Comparison of ENCODE assay signal across 8 cellular contexts in the genomic region with DNA sequence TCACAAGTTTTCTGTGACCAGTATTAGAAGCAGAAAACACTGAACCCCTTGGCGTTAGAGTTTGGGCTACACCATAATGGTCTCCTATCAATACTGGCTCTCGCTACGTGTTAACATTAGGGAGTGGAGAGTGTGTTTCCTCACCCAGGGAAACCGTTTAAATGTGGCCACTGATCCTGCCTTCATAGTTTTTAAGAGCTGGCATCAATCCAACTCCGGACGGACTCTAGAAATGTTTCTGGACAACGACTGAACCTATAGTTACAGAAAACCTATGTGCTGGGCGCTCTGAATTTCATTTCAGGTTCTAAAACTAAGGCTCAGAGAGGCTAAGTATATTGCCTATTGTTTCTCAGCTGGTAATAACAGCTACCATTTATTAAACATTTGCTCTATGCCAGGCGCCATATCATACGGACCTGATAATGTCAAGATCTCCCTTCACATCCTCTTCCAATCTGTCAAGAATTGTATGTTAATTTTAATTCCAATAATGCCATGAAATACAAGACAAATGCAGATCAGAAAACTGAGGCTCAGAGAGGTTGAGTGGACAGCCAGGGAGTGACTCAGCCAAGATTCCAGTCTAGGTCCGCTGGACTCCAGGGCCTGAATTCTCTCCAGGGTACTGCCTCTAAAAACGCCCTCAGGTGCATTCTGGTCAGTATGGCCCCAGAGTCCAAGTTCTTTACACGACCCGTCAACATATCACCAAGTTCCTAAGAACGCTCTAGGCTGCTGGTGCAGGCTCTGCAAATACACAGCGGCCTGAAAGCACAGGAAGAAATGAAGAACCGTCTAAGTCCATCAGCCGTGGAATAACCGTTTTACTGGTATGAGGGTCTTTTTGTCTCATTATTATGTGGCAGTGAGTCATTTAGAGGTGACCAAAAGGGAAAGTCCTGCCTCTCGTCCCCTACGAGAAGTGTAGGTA. TPM values are rescaled to one million over a fixed set of nuclear protein-coding genes. Genes with fewer than 3 reads are reported as not detected.
DNase-seq lines count a peak whose midpoint lies in the region; ATAC-seq, FAIRE-seq and TF ChIP-seq lines count a peak whose summit lies in the region.

No MANE protein-coding gene starts in this region.

- peak; percentile 70 for DNase-seq in DMS53 treated with DMSO at 0.1 percent for 48 hours (lab: John Stamatoyannopoulos, UW; ENCODE audit: unreplicated experiment)
- DNase-seq in right cardiac atrium = no peak
- no peak for DNase-seq in sigmoid colon
- DNase-seq in stimulated activated CD4-positive, alpha-beta T cell treated with anti-CD3 and anti-CD28 coated beads, Interleukin-1b, Interleukin-23, amount 100 ng/mL, for 48 hours = no peak
- DNase-seq in HuH-7.5 (ENCODE audit: low spot score) = no peak
- DNase-seq in D721Med (ENCODE audit: insufficient read length, low spot score) = no peak

- H3K4me1 ChIP-seq in HUES48 (ENCODE audit: control insufficient read depth, insufficient read depth, low read length) (peaks cover 9% of the 10 kb centered on the region; the same call in 1 of the 2 replicates), right cardiac atrium (ENCODE audit: control insufficient read depth, insufficient read depth, low read length) (no peaks in the 10 kb centered on the region), sigmoid colon (peaks cover 0 to 64% (median 51%) of the 10 kb centered on the region in 4 donors)

- intact Hi-C loops in right cardiac atrium (cut with DNase I) (no loop called here), sigmoid colon (cut with DNase I) (loop anchor here (5.0 kb wide), 2 partner anchors 80 to 105 kb away; a partner anchor contains a TSS)

- FAIRE-seq in D721Med (lab: Jason Lieb, UNC) = no peak

- H3K36me3 ChIP-seq in HUES48 (ENCODE audit: control insufficient read depth, insufficient read depth, low read length) (no peaks in the 10 kb centered on the region), sigmoid colon (no peaks in the 10 kb centered on the region)

- H3K9me3 ChIP-seq in HUES48 (ENCODE audit: control insufficient read depth, insufficient read depth, low read length) (no peaks in the 10 kb centered on the region), right cardiac atrium (ENCODE audit: control insufficient read depth, low read length) (no peaks in the 10 kb centered on the region), sigmoid colon (no peaks in the 10 kb centered on the region)

- TF ChIP-seq POLR2A in sigmoid colon (IDR thresholded peaks at IDR 0.05) = no peak

- H3K4me3 Mint-ChIP-seq in activated naive CD8-positive, alpha-beta T cell = peak overlapping the region; percentile 95

- ATAC-seq in right cardiac atrium = peak; percentile 13 to 31

- H3K27me3 ChIP-seq in HUES48 (ENCODE audit: control insufficient read depth, insufficient read depth, low read length) = peaks cover 26% of the 10 kb centered on the region
- H3K27me3 ChIP-seq in right cardiac atrium (ENCODE audit: control insufficient read depth, insufficient read depth) = no peaks in the 10 kb centered on the region
- H3K27me3 ChIP-seq in sigmoid colon = no peaks in the 10 kb centered on the region

- no peaks in the 10 kb centered on the region for H3K27me3 Mint-ChIP-seq in activated naive CD8-positive, alpha-beta T cell

- WGBS in right cardiac atrium = 7% methylated on average over 21 of the region's 21 CpGs
- WGBS in sigmoid colon, 2 donors = 10 to 17% methylated on average over 21 of the region's 21 CpGs

- H3K27ac ChIP-seq in HUES48 (ENCODE audit: low read depth, low read length) (peak overlapping the region; percentile 60), right cardiac atrium (ENCODE audit: low read length) (peak overlapping the region; percentile 85), sigmoid colon (peak overlapping the region; percentile 96 to 99 (median 96))

- TF ChIP-seq EP300 in sigmoid colon (IDR thresholded peaks at IDR 0.05) = no peak

- peak overlapping the region; percentile 91 for H3K4me3 ChIP-seq in HUES48 (ENCODE audit: low read depth, low read length)
- peak overlapping the region; percentile 97 for H3K4me3 ChIP-seq in right cardiac atrium (ENCODE audit: low read length)
- H3K4me3 ChIP-seq in sigmoid colon = peak overlapping the region; percentile 76 to 98 (median 97)

- H3K4me1 Mint-ChIP-seq in activated naive CD8-positive, alpha-beta T cell (ENCODE audit: low read depth) = peaks cover 47% of the 10 kb centered on the region

- H3K27ac Mint-ChIP-seq in activated naive CD8-positive, alpha-beta T cell = peak overlapping the region; percentile 99

- H3K9me3 Mint-ChIP-seq in activated naive CD8-positive, alpha-beta T cell (ENCODE audit: low read depth) = no peaks in the 10 kb centered on the region

- H3K36me3 Mint-ChIP-seq in activated naive CD8-positive, alpha-beta T cell = peaks cover 7% of the 10 kb centered on the region

- H3K9ac ChIP-seq in HUES48 (ENCODE audit: low read depth, low read length) = peak overlapping the region; percentile 53; the same call in 1 of the 2 replicates

- no peak for TF ChIP-seq CTCF in sigmoid colon (IDR thresholded peaks at IDR 0.05)
- no peak for TF ChIP-seq CTCF in D721Med (IDR thresholded peaks at IDR 0.05; ENCODE audit: insufficient read depth, missing control alignments)

RNA-seq across cellular contexts. Expression of a gene that starts 0.9 kb away (rescaled TPM):
- 10 to 100 TPM; 34.1 to 51.3 (median 39.8) TPM for total RNA-seq in right cardiac atrium
- 19.1 TPM for polyA plus RNA-seq in right cardiac atrium
- 100 to 1,000 TPM in 1 of 4 donors, 10 to 100 TPM in 3; 46.7 to 102 (median 77.6) TPM for total RNA-seq in sigmoid colon
- 10 to 100 TPM in 1 of 3 donors, 1 to 10 TPM in 2; 6.0 to 31.6 (median 6.9) TPM for polyA plus RNA-seq in sigmoid colon
